In genomic region chr11:64880240-64881001, GRCh38 we compare ENCODE assay signal across 10 cellular contexts. TPM values are rescaled to one million over a fixed set of nuclear protein-coding genes. Genes with fewer than 3 reads are reported as not detected.
DNase-seq lines count a peak whose midpoint lies in the region; TF ChIP-seq lines count a peak whose summit lies in the region.
"Had no signal": no experiment of that assay in that cellular context is flagged by ENCODE, and none has a peak within 500 bp of the region (broad histone marks: within the 10 kb centered on the region; RNA-seq: fewer than 3 reads in every experiment).

No MANE protein-coding gene starts in this region.

- H3K4me3 ChIP-seq in GM12875 (ENCODE audit: low read depth, low read length) (peak overlapping the region; percentile 14), fibroblast of lung (replicated peaks in 1 of 4; ENCODE audit: control extremely low read depth in 1 of 4, insufficient read depth in 1 of 4, low read depth in 3 of 4, low read length in 4 of 4) (no peak overlapping the region), trophoblast cell (ENCODE audit: low read depth, low read length) (no peak overlapping the region)

- H3K27me3 ChIP-seq in fibroblast of lung (ENCODE audit: control insufficient read depth, insufficient read depth, low read length) (no peaks in the 10 kb centered on the region), trophoblast cell (ENCODE audit: insufficient read depth, low read length) (no peaks in the 10 kb centered on the region)

- H3K79me1 ChIP-seq in trophoblast cell (ENCODE audit: low read length) = peaks cover 21% of the 10 kb centered on the region

- peak overlapping the region; percentile 87 for H3K27ac ChIP-seq in fibroblast of lung (ENCODE audit: insufficient read depth, low read length)
- H3K27ac ChIP-seq in trophoblast cell (ENCODE audit: low read depth, low read length) = no peak overlapping the region

- no peak for TF ChIP-seq CTCF in GM12875 (IDR thresholded peaks at IDR 0.05; ENCODE audit: borderline replicate concordance, insufficient read depth, low read depth, low read length)
- no peak for TF ChIP-seq CTCF in fibroblast of lung (conservative IDR thresholded peaks at IDR 0.05 in 1 of 2, IDR thresholded peaks at IDR 0.05 in 1 of 2; ENCODE audit: low read depth in 1 of 2, low read length in 2 of 2)

- no peak for DNase-seq in fibroblast of lung (ENCODE audit: low read depth in 2 of 2)
- DNase-seq in stimulated activated CD8-positive, alpha-beta memory T cell treated with anti-CD3 and anti-CD28 coated beads, Interleukin-4, amount 100 ng/mL, for 48 hours = peak; percentile 28
- DNase-seq in trophoblast cell = no peak
- no peak for DNase-seq in NCI-H2107 (lab: John Stamatoyannopoulos, UW)
- DNase-seq in AML-193 (lab: John Stamatoyannopoulos, UW) = no peak
- DNase-seq in activated gamma-delta T cell treated with Interleukin-2 at 50 U/mL for 16 hours = no peak
- DNase-seq: stimulated activated CD4-positive, alpha-beta T cell treated with anti-CD3 and anti-CD28 coated beads, Interleukin-4, amount 100 ng/mL, for 1 hour had no signal

- H3K4me2 ChIP-seq in fibroblast of lung (ENCODE audit: extremely low read depth, insufficient read depth, low read length) = peak overlapping the region; percentile 36
- no peak overlapping the region for H3K4me2 ChIP-seq in trophoblast cell (ENCODE audit: low read length)

- no peak overlapping the region for H2BK120ac ChIP-seq in trophoblast cell (ENCODE audit: insufficient read depth, low read length, poor library complexity)

- no peak overlapping the region for H4K91ac ChIP-seq in trophoblast cell (ENCODE audit: low read depth, low read length)

- no peaks in the 10 kb centered on the region for H4K20me1 ChIP-seq in fibroblast of lung (ENCODE audit: control insufficient read depth, extremely low read depth, insufficient read depth, low read length)

- no peak overlapping the region for H4K8ac ChIP-seq in trophoblast cell (ENCODE audit: low read depth, low read length)

- H3K79me2 ChIP-seq in fibroblast of lung (ENCODE audit: control insufficient read depth, insufficient read depth, low read length) = peaks cover 29% of the 10 kb centered on the region
- H3K79me2 ChIP-seq in trophoblast cell (ENCODE audit: control insufficient read depth, insufficient read depth, low read length, poor library complexity) = peaks cover 20% of the 10 kb centered on the region

- H3K4me1 ChIP-seq in fibroblast of lung (ENCODE audit: control insufficient read depth, extremely low read depth, insufficient read depth, low read length) (peaks cover 4% of the 10 kb centered on the region), trophoblast cell (ENCODE audit: control insufficient read depth in 1 of 2, insufficient read depth in 2 of 2, low read length in 2 of 2) (peaks cover 11 to 16% of the 10 kb centered on the region in 2 experiments)

- H3K9ac ChIP-seq in fibroblast of lung (ENCODE audit: insufficient read depth, low read length) = no peak overlapping the region
- no peak overlapping the region for H3K9ac ChIP-seq in trophoblast cell (ENCODE audit: low read length)

- H2AFZ ChIP-seq in fibroblast of lung (ENCODE audit: low read length) (no peak overlapping the region), trophoblast cell (ENCODE audit: insufficient read depth, low read length, poor library complexity) (no peak overlapping the region)

- no peak overlapping the region for H2AK5ac ChIP-seq in trophoblast cell (ENCODE audit: low read length)

- no peak overlapping the region for H3K4ac ChIP-seq in trophoblast cell (ENCODE audit: low read depth, low read length)

- H3K23ac ChIP-seq in trophoblast cell (ENCODE audit: low read length) = no peak overlapping the region

- no peak overlapping the region for H2BK12ac ChIP-seq in trophoblast cell (ENCODE audit: low read length)

- TF ChIP-seq POLR2A in Raji (IDR thresholded peaks at IDR 0.05; ENCODE audit: insufficient read depth, low read depth, low read length) = peak; percentile 32

- no peak overlapping the region for H4K12ac ChIP-seq in trophoblast cell (ENCODE audit: low read depth, low read length)

- no peak overlapping the region for H3K14ac ChIP-seq in trophoblast cell (ENCODE audit: low read length)

- H3K18ac ChIP-seq in trophoblast cell (ENCODE audit: low read length) = no peak overlapping the region

- H3K36me3 ChIP-seq in fibroblast of lung (ENCODE audit: control insufficient read depth, insufficient read depth, low read length) (peaks cover 3% of the 10 kb centered on the region), trophoblast cell (ENCODE audit: control insufficient read depth in 1 of 2, insufficient read depth in 2 of 2, low read length in 2 of 2) (peaks cover 3% of the 10 kb centered on the region in 2 experiments)

- H2BK5ac ChIP-seq in trophoblast cell (ENCODE audit: low read depth, low read length, poor library complexity) = no peak overlapping the region

- H3K9me3 ChIP-seq in fibroblast of lung (ENCODE audit: control insufficient read depth, insufficient read depth, low read depth, low read length) (no peaks in the 10 kb centered on the region), trophoblast cell (ENCODE audit: insufficient read depth, low read depth, low read length) (no peaks in the 10 kb centered on the region)

- no CpG with 5 or more reads among the region's 14 CpGs for WGBS in trophoblast cell (ENCODE audit: extremely low coverage, insufficient coverage, insufficient read length)

RNA-seq across cellular contexts. Expression of gene EHD1, which starts 2.0 kb away (rescaled TPM):
- 40.8 and 71.3 TPM in 2 replicates for total RNA-seq in fibroblast of lung
- 240 and 248 TPM in 2 replicates for polyA plus RNA-seq in fibroblast of lung
- 181 and 192 TPM in 2 replicates for polyA plus RNA-seq in fibroblast of lung (2012)
- 634 and 716 TPM in 2 replicates for polyA minus RNA-seq in fibroblast of lung (ENCODE audit: low replicate concordance)
- 138 and 148 TPM in 2 replicates for polyA plus RNA-seq in trophoblast cell (2013)

RNA-seq across cellular contexts. Expression of gene CDC42BPG, which starts 36.0 kb away (rescaled TPM):
- total RNA-seq in fibroblast of lung = 0.33 and 0.77 TPM in 2 replicates
- 0.02 and 0.03 TPM in 2 replicates for polyA plus RNA-seq in fibroblast of lung
- 0.13 TPM in 2 replicates for polyA plus RNA-seq in fibroblast of lung (2012)
- polyA minus RNA-seq in fibroblast of lung (ENCODE audit: low replicate concordance) = not detected in 2 replicates
- 19.4 and 20.9 TPM in 2 replicates for polyA plus RNA-seq in trophoblast cell (2013)

RNA-seq across cellular contexts. Expression of gene ATG2A, which starts 36.6 kb away (rescaled TPM):
- total RNA-seq in fibroblast of lung = 7.4 and 9.9 TPM in 2 replicates
- polyA plus RNA-seq in fibroblast of lung = 3.1 and 5.1 TPM in 2 replicates
- 9.5 and 15.8 TPM in 2 replicates for polyA plus RNA-seq in fibroblast of lung (2012)
- polyA minus RNA-seq in fibroblast of lung (ENCODE audit: low replicate concordance) = 14.8 and 32.3 TPM in 2 replicates
- 16.5 and 17.3 TPM in 2 replicates for polyA plus RNA-seq in trophoblast cell (2013)

RNA-seq across cellular contexts. Expression of gene PPP2R5B, which starts 44.1 kb away (rescaled TPM):
- 6.2 and 12.1 TPM in 2 replicates for total RNA-seq in fibroblast of lung
- polyA plus RNA-seq in fibroblast of lung = 10.9 and 12.4 TPM in 2 replicates
- 13.2 and 14.5 TPM in 2 replicates for polyA plus RNA-seq in fibroblast of lung (2012)
- polyA minus RNA-seq in fibroblast of lung (ENCODE audit: low replicate concordance) = 13.4 and 24.2 TPM in 2 replicates
- polyA plus RNA-seq in trophoblast cell (2013) = 10.5 and 11.1 TPM in 2 replicates

RNA-seq across cellular contexts. Expression of gene GPHA2, which starts 55.3 kb away (rescaled TPM):
- not detected in 2 replicates for total RNA-seq in fibroblast of lung
- not detected in 2 replicates for polyA plus RNA-seq in fibroblast of lung
- polyA plus RNA-seq in fibroblast of lung (2012) = not detected in 2 replicates
- polyA minus RNA-seq in fibroblast of lung (ENCODE audit: low replicate concordance) = not detected in 2 replicates
- polyA plus RNA-seq in trophoblast cell (2013) = 0.19 TPM in 1 of 2 replicates, not detected in the other
- total RNA-seq: bronchial epithelial cell had no signal
